ENCODE assay signal across 13 cellular contexts in genomic region chr11:67616431-67617242, GRCh38. TPM values are rescaled to one million over a fixed set of nuclear protein-coding genes. Genes with fewer than 3 reads are reported as not detected.
DNase-seq lines count a peak whose midpoint lies in the region; ATAC-seq lines count a peak whose summit lies in the region.
"Had no signal": no experiment of that assay in that cellular context is flagged by ENCODE, and none has a peak within 500 bp of the region (broad histone marks: within the 10 kb centered on the region; RNA-seq: fewer than 3 reads in every experiment).

No MANE protein-coding gene starts in this region.

- DNase-seq in activated effector memory CD4-positive, alpha-beta T cell treated with anti-CD3 and anti-CD28 coated beads, Interleukin-2, amount 50 U/mL, for 16 hours: peak; percentile 50
- DNase-seq in activated effector memory CD4-positive, alpha-beta T cell treated with Interleukin-2 at 50 U/mL for 16 hours: no peak
- no peak for DNase-seq in activated naive CD4-positive, alpha-beta T cell treated with anti-CD3 and anti-CD28 coated beads, Interleukin-2, amount 50 U/mL, for 72 hours (ENCODE audit: low spot score in 2 of 2)
- DNase-seq in left kidney (ENCODE audit: low read depth, low spot score) (peak; percentile 54), SIG-M5 (lab: John Stamatoyannopoulos, UW) (no peak)
- DNase-seq: stimulated activated CD4-positive, alpha-beta T cell treated with anti-CD3 and anti-CD28 coated beads, Interleukin-1b, Interleukin-23, amount 100 ng/mL, for 48 hours; T-helper 9 cell had no signal

- no peaks in the 10 kb centered on the region for H3K36me3 Mint-ChIP-seq in activated naive CD4-positive, alpha-beta T cell treated with anti-CD3 and anti-CD28 coated beads, Interleukin-2, amount 50 U/mL, for 72 hours

- WGBS in thymus: 51% methylated on average over 11 of the region's 11 CpGs

- no peak overlapping the region for H3K27ac ChIP-seq in thymus (ENCODE audit: low read depth)
- H3K27ac ChIP-seq: epithelial cell of prostate, psoas muscle had no signal

- no peaks in the 10 kb centered on the region for H3K27me3 ChIP-seq in thymus (ENCODE audit: control insufficient read depth, insufficient read depth)

- H3K36me3 ChIP-seq in thymus (ENCODE audit: control insufficient read depth, insufficient read depth): peaks cover 17% of the 10 kb centered on the region

- peak overlapping the region; percentile 44 to 98 for H3K27ac Mint-ChIP-seq in activated naive CD4-positive, alpha-beta T cell treated with anti-CD3 and anti-CD28 coated beads, Interleukin-2, amount 50 U/mL, for 72 hours

- peaks cover 43% of the 10 kb centered on the region for H3K4me1 ChIP-seq in thymus (ENCODE audit: control insufficient read depth, insufficient read depth, low read length)

- no peaks in the 10 kb centered on the region for H3K9me3 Mint-ChIP-seq in activated naive CD4-positive, alpha-beta T cell treated with anti-CD3 and anti-CD28 coated beads, Interleukin-2, amount 50 U/mL, for 72 hours

- peak overlapping the region; percentile 16 for H3K4me3 ChIP-seq in thymus (ENCODE audit: low read length)
- H3K4me3 ChIP-seq: psoas muscle had no signal

- ATAC-seq in activated naive CD4-positive, alpha-beta T cell treated with anti-CD3 and anti-CD28 coated beads, Interleukin-2, amount 50 U/mL, for 72 hours: peak in 1 of 2 donors; percentile 2
- ATAC-seq in GM18867 (IDR thresholded peaks at IDR 0.05; ENCODE audit: unreplicated experiment) (no peak), GM21619 (IDR thresholded peaks at IDR 0.05; ENCODE audit: unreplicated experiment) (no peak)

- H3K9me3 ChIP-seq in thymus (ENCODE audit: control insufficient read depth): no peaks in the 10 kb centered on the region
- H3K9me3 ChIP-seq: psoas muscle had no signal

RNA-seq across cellular contexts. Expression of gene NDUFV1, which starts 9.9 kb away (rescaled TPM):
- 100 to 1,000 TPM; 237 to 286 TPM for total RNA-seq in activated naive CD4-positive, alpha-beta T cell treated with anti-CD3 and anti-CD28 coated beads, Interleukin-2, amount 50 U/mL, for 72 hours
- polyA plus RNA-seq in thymus: 207 TPM

RNA-seq across cellular contexts. Expression of gene NUDT8, which starts 13.1 kb away (rescaled TPM):
- total RNA-seq in activated naive CD4-positive, alpha-beta T cell treated with anti-CD3 and anti-CD28 coated beads, Interleukin-2, amount 50 U/mL, for 72 hours: 10 to 100 TPM; 27.6 to 37.3 TPM
- 4.7 TPM for polyA plus RNA-seq in thymus

RNA-seq across cellular contexts. Expression of gene TBX10, which starts 22.9 kb away (rescaled TPM):
- not detected for total RNA-seq in activated naive CD4-positive, alpha-beta T cell treated with anti-CD3 and anti-CD28 coated beads, Interleukin-2, amount 50 U/mL, for 72 hours
- 0.09 TPM for polyA plus RNA-seq in thymus
- total RNA-seq: mesenteric fat pad, psoas muscle had no signal

RNA-seq across cellular contexts. Expression of gene GSTP1, which starts 33.0 kb away (rescaled TPM):
- total RNA-seq in activated naive CD4-positive, alpha-beta T cell treated with anti-CD3 and anti-CD28 coated beads, Interleukin-2, amount 50 U/mL, for 72 hours: 100 to 1,000 TPM; 247 to 466 TPM
- 630 TPM for polyA plus RNA-seq in thymus

RNA-seq across cellular contexts. Expression of gene ACY3, which starts 33.9 kb away (rescaled TPM):
- under 1 TPM in 1 of 2 donors, not detected in 1; 0.18 TPM for total RNA-seq in activated naive CD4-positive, alpha-beta T cell treated with anti-CD3 and anti-CD28 coated beads, Interleukin-2, amount 50 U/mL, for 72 hours
- 1.6 TPM for polyA plus RNA-seq in thymus
- total RNA-seq: mesenteric fat pad, psoas muscle had no signal

Comparison
In these comparisons a context has a peak if more than half of its experiments do, and no peak if none do; other contexts are left out.
1. DNase-seq: peak in activated effector memory CD4-positive, alpha-beta T cell treated with anti-CD3 and anti-CD28 coated beads, Interleukin-2, amount 50 U/mL, for 16 hours (single experiment) and left kidney (single experiment); none in activated effector memory CD4-positive, alpha-beta T cell treated with Interleukin-2 at 50 U/mL for 16 hours (single experiment), activated naive CD4-positive, alpha-beta T cell treated with anti-CD3 and anti-CD28 coated beads, Interleukin-2, amount 50 U/mL, for 72 hours (0 of 2) and SIG-M5 (single experiment).